ENCODE assay signal across 8 cellular contexts in genomic region chr7:134315679-134316538, GRCh38. TPM values are rescaled to one million over a fixed set of nuclear protein-coding genes. Genes with fewer than 3 reads are reported as not detected.
DNase-seq lines count a peak whose midpoint lies in the region; ATAC-seq and TF ChIP-seq lines count a peak whose summit lies in the region.

No MANE protein-coding gene starts in this region.

- peak overlapping the region; percentile 80 for H3K4me3 Mint-ChIP-seq in activated T-helper 17 cell treated with anti-CD3 and anti-CD28 coated beads, Interleukin-2, amount 50 U/mL, for 72 hours

- TF ChIP-seq CTCF in HL-60 (IDR thresholded peaks at IDR 0.05; ENCODE audit: insufficient read depth, low read length) (no peak), left ventricle myocardium inferior (IDR thresholded peaks at IDR 0.05; ENCODE audit: borderline replicate concordance) (no peak)

- H3K9me3 Mint-ChIP-seq in activated T-helper 17 cell treated with anti-CD3 and anti-CD28 coated beads, Interleukin-2, amount 50 U/mL, for 72 hours = no peaks in the 10 kb centered on the region

- intact Hi-C loops in left ventricle myocardium inferior (cut with micrococcal nuclease) = no loop called here

- H3K27me3 Mint-ChIP-seq in activated T-helper 17 cell treated with anti-CD3 and anti-CD28 coated beads, Interleukin-2, amount 50 U/mL, for 72 hours = no peaks in the 10 kb centered on the region

- H3K4me1 Mint-ChIP-seq in activated T-helper 17 cell treated with anti-CD3 and anti-CD28 coated beads, Interleukin-2, amount 50 U/mL, for 72 hours = peaks cover 10% of the 10 kb centered on the region

- ATAC-seq in activated T-helper 17 cell treated with anti-CD3 and anti-CD28 coated beads, Interleukin-2, amount 50 U/mL, for 72 hours (replicated peaks) = no peak

- H3K27ac ChIP-seq in HL-60 (replicated peaks) = peak overlapping the region; percentile 74
- peak overlapping the region; percentile 88 for H3K27ac ChIP-seq in left ventricle myocardium inferior (replicated peaks)

- peak overlapping the region; percentile 85 for H3K4me3 ChIP-seq in HL-60 (replicated peaks; ENCODE audit: insufficient read depth, low read length)
- H3K4me3 ChIP-seq in left ventricle myocardium inferior = peak overlapping the region; percentile 92

- peaks cover 21% of the 10 kb centered on the region for H3K4me1 ChIP-seq in left ventricle myocardium inferior

- H3K36me3 ChIP-seq in left ventricle myocardium inferior = no peaks in the 10 kb centered on the region

- no peaks in the 10 kb centered on the region for H3K9me3 ChIP-seq in left ventricle myocardium inferior (replicated peaks)

- DNase-seq in NCI-H146 (lab: John Stamatoyannopoulos, UW) (peak; percentile 11), NCI-H146 treated with DMSO at 0.1 percent for 48 hours (lab: John Stamatoyannopoulos, UW; ENCODE audit: unreplicated experiment) (no peak), HL-60 (ENCODE audit: low read depth in 1 of 2, low spot score in 1 of 2) (peak in 1 of 2 experiments; percentile 9), left ventricle myocardium inferior (no peak), renal cortical epithelial cell (ENCODE audit: low read depth) (peak; percentile 13), amniotic stem cell (lab: John Stamatoyannopoulos, UW) (no peak)
- no peak for DNase-seq in NK-92 treated with Interleukin-12 subunit alpha and Interleukin-12 subunit beta, amount 100 ng/mL, for 24 hours (lab: John Stamatoyannopoulos, UW)

- H3K36me3 Mint-ChIP-seq in activated T-helper 17 cell treated with anti-CD3 and anti-CD28 coated beads, Interleukin-2, amount 50 U/mL, for 72 hours (ENCODE audit: low read depth) = no peaks in the 10 kb centered on the region

- peak overlapping the region; percentile 47 for H3K27ac Mint-ChIP-seq in activated T-helper 17 cell treated with anti-CD3 and anti-CD28 coated beads, Interleukin-2, amount 50 U/mL, for 72 hours

- H3K27me3 ChIP-seq in HL-60 (ENCODE audit: insufficient read depth, poor library complexity, severe bottlenecking) = no peaks in the 10 kb centered on the region
- no peaks in the 10 kb centered on the region for H3K27me3 ChIP-seq in left ventricle myocardium inferior (ENCODE audit: low read depth)

RNA-seq across cellular contexts. Expression of gene SLC35B4, which starts 0.8 kb away (rescaled TPM):
- 10 to 100 TPM; 11.9 to 16.8 TPM for total RNA-seq in activated T-helper 17 cell treated with anti-CD3 and anti-CD28 coated beads, Interleukin-2, amount 50 U/mL, for 72 hours
- total RNA-seq in left ventricle myocardium inferior (5.1 TPM), renal cortical epithelial cell (11.5 and 12.5 TPM in 2 replicates)

Comparison
In these comparisons a context has a peak if more than half of its experiments do, and no peak if none do; other contexts are left out.
1. DNase-seq: peak in NCI-H146 (single experiment) and renal cortical epithelial cell (single experiment); none in NCI-H146 treated with DMSO at 0.1 percent for 48 hours (single experiment), left ventricle myocardium inferior (single experiment), amniotic stem cell (single experiment) and NK-92 treated with Interleukin-12 subunit alpha and Interleukin-12 subunit beta, amount 100 ng/mL, for 24 hours (single experiment).